9 cellular contexts compared by ENCODE assay signal in genomic region chr20:57658447-57659130, GRCh38. TPM values are rescaled to one million over a fixed set of nuclear protein-coding genes. Genes with fewer than 3 reads are reported as not detected.
A peak's percentile ranks its signal among the peaks of the same experiment; 100 is the strongest.
DNase-seq lines count a peak whose midpoint lies in the region; ATAC-seq and TF ChIP-seq lines count a peak whose summit lies in the region.
"Had no signal": no experiment of that assay in that cellular context is flagged by ENCODE, and none has a peak within 500 bp of the region (broad histone marks: within the 10 kb centered on the region; RNA-seq: fewer than 3 reads in every experiment).

No MANE protein-coding gene starts in this region.

- H3K4me3 ChIP-seq in WERI-Rb-1 (ENCODE audit: low read depth, low read length): no peak overlapping the region
- no peak overlapping the region for H3K4me3 ChIP-seq in right cardiac atrium (ENCODE audit: low read length)
- no peak overlapping the region for H3K4me3 ChIP-seq in brain microvascular endothelial cell (ENCODE audit: low read depth, low read length)

- no peaks in the 10 kb centered on the region for H3K9me3 ChIP-seq in WERI-Rb-1 (ENCODE audit: severe bottlenecking)
- no peaks in the 10 kb centered on the region for H3K9me3 ChIP-seq in right cardiac atrium (ENCODE audit: control insufficient read depth, low read length)

- no peaks in the 10 kb centered on the region for H3K27me3 Mint-ChIP-seq in activated CD4-positive, alpha-beta T cell treated with anti-CD3 and anti-CD28 coated beads, Interleukin-2, amount 10 ng/mL, durations not matched to agents 7 days and 5 days
- H3K27me3 Mint-ChIP-seq in stimulated activated naive CD8-positive, alpha-beta T cell treated with anti-CD3 and anti-CD28 coated beads, Interleukin-15, amount 100 ng/mL, for 72 hours: no peaks in the 10 kb centered on the region

- no peaks in the 10 kb centered on the region for H3K4me1 ChIP-seq in right cardiac atrium (ENCODE audit: control insufficient read depth, insufficient read depth, low read length)

- H3K27me3 ChIP-seq in WERI-Rb-1 (ENCODE audit: insufficient read depth, low read depth, severe bottlenecking) (no peaks in the 10 kb centered on the region), right cardiac atrium (ENCODE audit: control insufficient read depth, insufficient read depth) (no peaks in the 10 kb centered on the region), brain microvascular endothelial cell (replicated peaks) (no peaks in the 10 kb centered on the region)

- DNase-seq in activated CD4-positive, alpha-beta T cell treated with anti-CD3 and anti-CD28 coated beads, Interleukin-2, amount 10 ng/mL, durations not matched to agents 7 days and 5 days: no peak
- no peak for DNase-seq in activated CD4-positive, alpha-beta T cell treated with anti-CD3 and anti-CD28 coated beads, Interleukin-2, amount 50 U/mL, for 4 hours
- DNase-seq in WERI-Rb-1 (peak; percentile 3), right cardiac atrium (peak in 2 of 3 donors; percentile 14 to 47), cortex of kidney (lab: John Stamatoyannopoulos, UW) (no peak), brain microvascular endothelial cell (no peak), NCI-H2227 treated with DMSO at 0.1 percent for 48 hours (lab: John Stamatoyannopoulos, UW) (no peak)
- DNase-seq in stimulated activated naive CD8-positive, alpha-beta T cell treated with anti-CD3 and anti-CD28 coated beads, Interleukin-15, amount 100 ng/mL, for 72 hours: no peak

- CTCF ChIA-PET in activated CD4-positive, alpha-beta T cell treated with anti-CD3 and anti-CD28 coated beads, Interleukin-2, amount 10 ng/mL, durations not matched to agents 7 days and 5 days (lab: Charles Lee): interaction anchor here (1.4 kb wide), 1 partner anchor 22 kb away, joined by 3 read pairs; no protein-coding TSS in a partner anchor

- H3K36me3 Mint-ChIP-seq in activated CD4-positive, alpha-beta T cell treated with anti-CD3 and anti-CD28 coated beads, Interleukin-2, amount 10 ng/mL, durations not matched to agents 7 days and 5 days (ENCODE audit: low read depth): peaks cover 2% of the 10 kb centered on the region

- no peak for ATAC-seq in right cardiac atrium
- ATAC-seq in stimulated activated naive CD8-positive, alpha-beta T cell treated with anti-CD3 and anti-CD28 coated beads, Interleukin-15, amount 100 ng/mL, for 72 hours: no peak

- H3K4me1 Mint-ChIP-seq in activated CD4-positive, alpha-beta T cell treated with anti-CD3 and anti-CD28 coated beads, Interleukin-2, amount 10 ng/mL, durations not matched to agents 7 days and 5 days: peaks cover 20% of the 10 kb centered on the region
- peaks cover 48% of the 10 kb centered on the region for H3K4me1 Mint-ChIP-seq in stimulated activated naive CD8-positive, alpha-beta T cell treated with anti-CD3 and anti-CD28 coated beads, Interleukin-15, amount 100 ng/mL, for 72 hours

- intact Hi-C loops in right cardiac atrium (cut with DNase I): loop anchor here in 2 of 4 donors (10.0 kb wide), 4 partner anchors 46 to 526 kb away; no protein-coding TSS in a partner anchor

- H3K4me3 Mint-ChIP-seq in activated CD4-positive, alpha-beta T cell treated with anti-CD3 and anti-CD28 coated beads, Interleukin-2, amount 10 ng/mL, durations not matched to agents 7 days and 5 days: no peak overlapping the region
- H3K4me3 Mint-ChIP-seq in stimulated activated naive CD8-positive, alpha-beta T cell treated with anti-CD3 and anti-CD28 coated beads, Interleukin-15, amount 100 ng/mL, for 72 hours: peak overlapping the region; percentile 66 to 70

- WGBS in right cardiac atrium: 86% methylated on average over 17 of the region's 17 CpGs

- peak overlapping the region; percentile 90 for H3K27ac Mint-ChIP-seq in activated CD4-positive, alpha-beta T cell treated with anti-CD3 and anti-CD28 coated beads, Interleukin-2, amount 10 ng/mL, durations not matched to agents 7 days and 5 days
- H3K27ac Mint-ChIP-seq in stimulated activated naive CD8-positive, alpha-beta T cell treated with anti-CD3 and anti-CD28 coated beads, Interleukin-15, amount 100 ng/mL, for 72 hours: peak overlapping the region in 1 of 2 donors; percentile 93

- no peak overlapping the region for H3K27ac ChIP-seq in WERI-Rb-1
- H3K27ac ChIP-seq in right cardiac atrium (ENCODE audit: low read length): no peak overlapping the region
- no peak overlapping the region for H3K27ac ChIP-seq in brain microvascular endothelial cell

- peaks cover 15% of the 10 kb centered on the region for H3K36me3 ChIP-seq in WERI-Rb-1
- peaks cover 24% of the 10 kb centered on the region for H3K36me3 ChIP-seq in brain microvascular endothelial cell (replicated peaks)

- POLR2A ChIA-PET in activated CD4-positive, alpha-beta T cell treated with anti-CD3 and anti-CD28 coated beads, Interleukin-2, amount 10 ng/mL, durations not matched to agents 7 days and 5 days (lab: Charles Lee): no interaction called here

- TF ChIP-seq CTCF in WERI-Rb-1 (IDR thresholded peaks at IDR 0.05; ENCODE audit: low read depth, low read length) (no peak), brain microvascular endothelial cell (IDR thresholded peaks at IDR 0.05; ENCODE audit: low read depth, low read length, missing control alignments) (no peak)

- in situ Hi-C loops in brain microvascular endothelial cell (cut with HindIII; ENCODE audit: low pct_ligation_motif_present, low sequenced_read_pairs): no loop called here

- H3K9me3 Mint-ChIP-seq in activated CD4-positive, alpha-beta T cell treated with anti-CD3 and anti-CD28 coated beads, Interleukin-2, amount 10 ng/mL, durations not matched to agents 7 days and 5 days: peaks cover 5% of the 10 kb centered on the region
- peaks cover 0 to 6% of the 10 kb centered on the region in 2 donors for H3K9me3 Mint-ChIP-seq in stimulated activated naive CD8-positive, alpha-beta T cell treated with anti-CD3 and anti-CD28 coated beads, Interleukin-15, amount 100 ng/mL, for 72 hours

RNA-seq across cellular contexts. Expression of gene ZBP1, which starts 38.4 kb away (rescaled TPM):
- total RNA-seq in activated CD4-positive, alpha-beta T cell treated with anti-CD3 and anti-CD28 coated beads, Interleukin-2, amount 10 ng/mL, durations not matched to agents 7 days and 5 days: 10 to 100 TPM; 28.3 to 31.4 TPM
- total RNA-seq in right cardiac atrium: under 1 TPM in 2 of 4 donors, not detected in 2; 0.23 to 0.38 TPM
- 0.16 TPM for polyA plus RNA-seq in right cardiac atrium
- total RNA-seq: temporal lobe had no signal

RNA-seq across cellular contexts. Expression of gene PMEPA1, which starts 51.2 kb away (rescaled TPM):
- 1 to 10 TPM in 1 of 2 experiments, under 1 TPM in 1; 0.72 to 1.1 TPM for total RNA-seq in activated CD4-positive, alpha-beta T cell treated with anti-CD3 and anti-CD28 coated beads, Interleukin-2, amount 10 ng/mL, durations not matched to agents 7 days and 5 days
- total RNA-seq in right cardiac atrium: 10 to 100 TPM; 31.7 to 82.0 (median 44.3) TPM
- polyA plus RNA-seq in right cardiac atrium: 17.3 TPM

Comparison
In these comparisons a context has a peak if more than half of its experiments do, and no peak if none do; other contexts are left out.
1. DNase-seq: peak in WERI-Rb-1 (single experiment) and right cardiac atrium (2 of 3); none in activated CD4-positive, alpha-beta T cell treated with anti-CD3 and anti-CD28 coated beads, Interleukin-2, amount 10 ng/mL, durations not matched to agents 7 days and 5 days (single experiment), activated CD4-positive, alpha-beta T cell treated with anti-CD3 and anti-CD28 coated beads, Interleukin-2, amount 50 U/mL, for 4 hours (0 of 2), stimulated activated naive CD8-positive, alpha-beta T cell treated with anti-CD3 and anti-CD28 coated beads, Interleukin-15, amount 100 ng/mL, for 72 hours (0 of 2), cortex of kidney (single experiment), brain microvascular endothelial cell (single experiment) and NCI-H2227 treated with DMSO at 0.1 percent for 48 hours (single experiment).
2. RNA of gene ZBP1, which starts 38.4 kb away (total RNA-seq): 28.3 to 31.4 TPM in activated CD4-positive, alpha-beta T cell treated with anti-CD3 and anti-CD28 coated beads, Interleukin-2, amount 10 ng/mL, durations not matched to agents 7 days and 5 days; 0.23 to 0.38 TPM in right cardiac atrium; every median in the first group is over 10 times any median in the second.
3. RNA of gene PMEPA1, which starts 51.2 kb away (total RNA-seq): 31.7 to 82.0 TPM in right cardiac atrium; 0.72 to 1.1 TPM in activated CD4-positive, alpha-beta T cell treated with anti-CD3 and anti-CD28 coated beads, Interleukin-2, amount 10 ng/mL, durations not matched to agents 7 days and 5 days; every median in the first group is over 10 times any median in the second.